20 cellular contexts compared by ENCODE assay signal in the genomic region with DNA sequence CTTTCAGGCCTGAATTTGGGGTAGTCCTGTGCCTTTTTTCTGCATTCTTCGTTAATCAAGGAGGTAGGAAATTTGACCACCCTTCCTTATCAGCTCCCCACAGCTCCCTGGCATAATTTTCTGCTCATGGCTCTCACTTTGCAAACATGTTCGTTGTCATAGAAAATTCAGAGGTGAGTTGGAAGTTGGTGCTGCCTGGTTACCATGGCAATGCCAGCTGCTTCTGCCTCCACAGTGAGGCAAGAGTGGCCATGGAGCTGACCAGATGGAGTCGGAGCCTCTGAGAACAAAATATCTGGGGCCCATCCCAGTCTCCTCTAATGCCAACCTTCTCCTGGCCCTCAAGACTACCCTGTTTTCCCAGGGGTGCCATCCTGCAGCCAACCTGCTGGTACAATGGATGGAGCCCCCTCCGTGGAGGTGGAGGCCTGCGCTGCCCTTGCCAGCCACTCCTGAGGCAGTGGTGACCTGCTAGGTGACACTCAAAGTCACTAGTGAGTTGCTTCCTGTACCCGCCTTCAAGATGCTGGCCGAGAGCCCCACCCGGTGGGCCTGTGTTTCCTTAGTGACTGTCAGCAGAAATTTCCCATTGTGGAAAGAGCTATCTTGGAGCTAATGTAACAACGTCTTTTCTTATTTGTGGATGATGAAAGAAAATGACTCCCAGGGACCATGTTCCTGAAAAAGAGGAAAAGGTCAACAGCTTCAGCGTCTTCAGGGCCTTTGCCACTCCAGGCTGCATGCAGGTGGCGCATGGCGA.
DNase-seq lines count a peak whose midpoint lies in the region; ATAC-seq, FAIRE-seq and TF ChIP-seq lines count a peak whose summit lies in the region.
"Had no signal": no experiment of that assay in that cellular context is flagged by ENCODE, and none has a peak within 500 bp of the region (broad histone marks: within the 10 kb centered on the region; RNA-seq: fewer than 3 reads in every experiment).

No MANE protein-coding gene starts in this region.

- no peak overlapping the region for H2AFZ ChIP-seq in HepG2 (ENCODE audit: low read length)
- no peak overlapping the region for H2AFZ ChIP-seq in SU-DHL-6 (ENCODE audit: low read depth, low read length, severe bottlenecking)

- BruUV-seq in HepG2 (replicated peaks; lab: Mats Ljungman, UMichigan): no TSS peak

- TF ChIP-seq RAD21 in HepG2 (CRISPR knock-in tag; IDR thresholded peaks at IDR 0.05): no peak

- intact Hi-C loops in HepG2 (cut with micrococcal nuclease; ENCODE audit: unreplicated experiment) (no loop called here), right lobe of liver (cut with DNase I) (no loop called here)

- peaks cover 38% of the 10 kb centered on the region for H3F3A ChIP-seq in SU-DHL-6 (ENCODE audit: insufficient read depth)

- DNase-seq in HepG2 (ENCODE audit: low spot score) (no peak), right lobe of liver (no peak), naive B cell (no peak), HFFc6 (no peak), NCI-H226 (no peak), Peyer's patch (no peak)
- DNase-seq: left cardiac atrium; NCI-H1694; PC-3; right cardiac atrium; stimulated activated naive CD4-positive, alpha-beta T cell treated with Interleukin-2 at 50 U/mL for 16 hours; T-helper 9 cell; trophoblast cell had no signal

- H3K27ac ChIP-seq in HepG2 (ENCODE audit: extremely low read length, insufficient read depth, low read length) (no peak overlapping the region), right lobe of liver (no peak overlapping the region), SU-DHL-6 (ENCODE audit: low read depth, low read length) (peak overlapping the region; percentile 97), Peyer's patch (peak overlapping the region in 2 of 4 donors; percentile 4 to 72)
- H3K27ac ChIP-seq: SJSA1 had no signal

- H3K9ac ChIP-seq in HepG2 (ENCODE audit: insufficient read depth, low read depth, low read length) (no peak overlapping the region), SU-DHL-6 (ENCODE audit: low read length) (peak overlapping the region; percentile 52)

- TF ChIP-seq CTCF in HepG2 (CRISPR knock-in tag; IDR thresholded peaks at IDR 0.05): peak; percentile 35
- no peak for TF ChIP-seq CTCF in right lobe of liver (IDR thresholded peaks at IDR 0.05)
- TF ChIP-seq CTCF in SU-DHL-6 (IDR thresholded peaks at IDR 0.05; ENCODE audit: insufficient read depth, low read length, poor library complexity, severe bottlenecking): peak; percentile 49
- TF ChIP-seq CTCF in HFFc6 (IDR thresholded peaks at IDR 0.05): no peak
- TF ChIP-seq CTCF in Peyer's patch (IDR thresholded peaks at IDR 0.05): no peak

- in situ Hi-C loops in HepG2 (cut with HindIII; ENCODE audit: extremely low pct_ligation_motif_present, low pct_unique_long_range_greater_than_20kb): no loop called here

- peak overlapping the region in 7 of 8 donors; percentile 13 to 85 (median 63) for H3K4me3 Mint-ChIP-seq in naive B cell
- H3K4me3 Mint-ChIP-seq in HFFc6: no peak overlapping the region

- H3K9me3 Mint-ChIP-seq in naive B cell: peaks cover 0 to 2% (median 0%) of the 10 kb centered on the region in 7 donors
- H3K9me3 Mint-ChIP-seq in HFFc6: no peaks in the 10 kb centered on the region
- H3K9me3 Mint-ChIP-seq: activated T-helper 2 cell treated with anti-CD3 and anti-CD28 coated beads, Interferon-gamma antibody, Interleukin-2, Interleukin-4, amounts not matched to agents 10 μg/mL and 5 μg/mL and 100 μg/mL, durations not matched to agents 14 hours and 24 hours and 36 hours had no signal

- no peak for FAIRE-seq in HepG2 (lab: Jason Lieb, UNC)
- FAIRE-seq: bronchial epithelial cell, G401.6, HTR-8/SVneo had no signal

- H3K4me1 ChIP-seq in HepG2 (ENCODE audit: insufficient read depth, low read length) (peaks cover 42% of the 10 kb centered on the region), right lobe of liver (peaks cover 0 to 2% (median under 1%) of the 10 kb centered on the region in 4 donors), Peyer's patch (peaks cover 3 to 12% (median 6%) of the 10 kb centered on the region in 4 donors)
- H3K4me1 ChIP-seq: SJSA1 had no signal

- POLR2A ChIA-PET in HepG2 (lab: Yijun Ruan, JAX): no interaction called here

- H3K27me3 Mint-ChIP-seq in naive B cell (no peaks in the 10 kb centered on the region), HFFc6 (ENCODE audit: insufficient read depth) (peaks cover 11% of the 10 kb centered on the region)

- H3K79me2 ChIP-seq in HepG2 (ENCODE audit: insufficient read depth, low read length): no peaks in the 10 kb centered on the region
- no peaks in the 10 kb centered on the region for H3K79me2 ChIP-seq in SU-DHL-6 (ENCODE audit: insufficient read depth, low read length)

- CTCF ChIA-PET in HepG2 (lab: Yijun Ruan, JAX; ENCODE audit: low intra/inter-chr PET ratio, low total read pairs): interaction anchor here (1.0 kb wide), 1 partner anchor 115 kb away, joined by 4 read pairs; no protein-coding TSS in a partner anchor

- no peak for TF ChIP-seq POLR2A in HepG2 (IDR thresholded peaks at IDR 0.05; ENCODE audit: insufficient read depth in 1 of 2, low read depth in 2 of 2, low read length in 2 of 2)
- no peak for TF ChIP-seq POLR2A in right lobe of liver (IDR thresholded peaks at IDR 0.05)
- no peak for TF ChIP-seq POLR2A in Peyer's patch (IDR thresholded peaks at IDR 0.05)

- 77% methylated on average over 10 of the region's 12 CpGs for WGBS in HepG2 (ENCODE audit: low lambda C conversion rate)
- WGBS in right lobe of liver (ENCODE audit: insufficient coverage, low coverage, low lambda C conversion rate, missing lambda C conversion rate): 69% methylated on average over 7 of the region's 12 CpGs

- peak overlapping the region; percentile 90 to 97 (median 96) for H3K27ac Mint-ChIP-seq in naive B cell
- no peak overlapping the region for H3K27ac Mint-ChIP-seq in HFFc6
- H3K27ac Mint-ChIP-seq: activated T-helper 2 cell treated with anti-CD3 and anti-CD28 coated beads, Interferon-gamma antibody, Interleukin-2, Interleukin-4, amounts not matched to agents 10 μg/mL and 5 μg/mL and 100 μg/mL, durations not matched to agents 14 hours and 24 hours and 36 hours had no signal

- TF ChIP-seq EP300 in HepG2 (IDR thresholded peaks at IDR 0.05; ENCODE audit: low read depth in 2 of 2, low read length in 2 of 2) (no peak), HepG2 (CRISPR knock-in tag; IDR thresholded peaks at IDR 0.05; ENCODE audit: borderline replicate concordance) (no peak)

- no peaks in the 10 kb centered on the region for H3K36me3 Mint-ChIP-seq in naive B cell
- no peaks in the 10 kb centered on the region for H3K36me3 Mint-ChIP-seq in HFFc6 (ENCODE audit: low read depth)

- H3K4me2 ChIP-seq in HepG2 (ENCODE audit: low read depth, low read length) (no peak overlapping the region), SU-DHL-6 (ENCODE audit: low read depth, low read length, poor library complexity, severe bottlenecking) (peak overlapping the region; percentile 65)

- no peaks in the 10 kb centered on the region for H3K9me3 ChIP-seq in HepG2 (ENCODE audit: low read length)
- no peaks in the 10 kb centered on the region for H3K9me3 ChIP-seq in right lobe of liver
- no peaks in the 10 kb centered on the region for H3K9me3 ChIP-seq in SU-DHL-6 (ENCODE audit: insufficient read depth, low read length)
- H3K9me3 ChIP-seq in Peyer's patch: no peaks in the 10 kb centered on the region
- H3K9me3 ChIP-seq: SJSA1 had no signal

- no peaks in the 10 kb centered on the region for H3K9me2 ChIP-seq in SU-DHL-6 (replicated peaks; ENCODE audit: insufficient read depth, low read length)

- H3K27me3 ChIP-seq in HepG2 (ENCODE audit: control insufficient read depth in 1 of 2, insufficient read depth in 2 of 2, low read length in 2 of 2) (no peaks in the 10 kb centered on the region), right lobe of liver (no peaks in the 10 kb centered on the region), SU-DHL-6 (ENCODE audit: low read length) (no peaks in the 10 kb centered on the region), Peyer's patch (no peaks in the 10 kb centered on the region)
- H3K27me3 ChIP-seq: SJSA1 had no signal

- peaks cover 50 to 56% (median 55%) of the 10 kb centered on the region in 3 donors for H3K4me1 Mint-ChIP-seq in naive B cell
- H3K4me1 Mint-ChIP-seq in HFFc6 (ENCODE audit: low read depth): no peaks in the 10 kb centered on the region

- H4K20me1 ChIP-seq in HepG2 (ENCODE audit: insufficient read depth, low read length) (no peaks in the 10 kb centered on the region), SU-DHL-6 (ENCODE audit: low read depth, low read length) (no peaks in the 10 kb centered on the region)

- ATAC-seq in HepG2 (no peak), right lobe of liver (no peak), naive B cell (ENCODE audit: low read depth in 2 of 2) (no peak), GM18909 (IDR thresholded peaks at IDR 0.05; ENCODE audit: poor library complexity, unreplicated experiment) (no peak)
- ATAC-seq: left cardiac atrium, PC-3, right cardiac atrium had no signal

- H3K4me3 ChIP-seq in HepG2 (replicated peaks in 1 of 3; ENCODE audit: insufficient read depth in 1 of 3, low read depth in 2 of 3, low read length in 3 of 3) (no peak overlapping the region), right lobe of liver (no peak overlapping the region), SU-DHL-6 (ENCODE audit: insufficient read depth, low read length, poor library complexity, severe bottlenecking) (no peak overlapping the region), Peyer's patch (no peak overlapping the region)
- H3K4me3 ChIP-seq: SJSA1 had no signal

- H3K36me3 ChIP-seq in HepG2 (replicated peaks in 1 of 2; ENCODE audit: control insufficient read depth in 1 of 2, insufficient read depth in 2 of 2, low read length in 2 of 2) (no peaks in the 10 kb centered on the region), right lobe of liver (no peaks in the 10 kb centered on the region), SU-DHL-6 (ENCODE audit: low read length) (no peaks in the 10 kb centered on the region), Peyer's patch (no peaks in the 10 kb centered on the region)
- H3K36me3 ChIP-seq: SJSA1 had no signal

TF ChIP-seq in HepG2, 621 proteins besides CTCF, POLR2A, EP300 and RAD21 (continues in another document):
- TF ChIP-seq CBFB (CRISPR knock-in tag; IDR thresholded peaks at IDR 0.05): no peak
- no peak for TF ChIP-seq ZNF431 (CRISPR knock-in tag; IDR thresholded peaks at IDR 0.05; ENCODE audit: borderline replicate concordance, low read depth)
- TF ChIP-seq, protein P1, sequence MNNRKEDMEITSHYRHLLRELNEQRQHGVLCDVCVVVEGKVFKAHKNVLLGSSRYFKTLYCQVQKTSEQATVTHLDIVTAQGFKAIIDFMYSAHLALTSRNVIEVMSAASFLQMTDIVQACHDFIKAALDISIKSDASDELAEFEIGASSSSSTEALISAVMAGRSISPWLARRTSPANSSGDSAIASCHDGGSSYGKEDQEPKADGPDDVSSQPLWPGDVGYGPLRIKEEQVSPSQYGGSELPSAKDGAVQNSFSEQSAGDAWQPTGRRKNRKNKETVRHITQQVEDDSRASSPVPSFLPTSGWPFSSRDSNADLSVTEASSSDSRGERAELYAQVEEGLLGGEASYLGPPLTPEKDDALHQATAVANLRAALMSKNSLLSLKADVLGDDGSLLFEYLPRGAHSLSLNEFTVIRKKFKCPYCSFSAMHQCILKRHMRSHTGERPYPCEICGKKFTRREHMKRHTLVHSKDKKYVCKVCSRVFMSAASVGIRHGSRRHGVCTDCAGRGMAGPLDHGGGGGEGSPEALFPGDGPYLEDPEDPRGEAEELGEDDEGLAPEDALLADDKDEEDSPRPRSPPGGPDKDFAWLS (CRISPR knock-in tag; IDR thresholded peaks at IDR 0.05; ENCODE audit: borderline replicate concordance): no peak
- peak; percentile 57 for TF ChIP-seq STAG1 (CRISPR knock-in tag; IDR thresholded peaks at IDR 0.05)

Comparison
In these comparisons a context has a peak if more than half of its experiments do, and no peak if none do; other contexts are left out.
1. CTCF ChIP-seq: peak in HepG2 (single experiment) and SU-DHL-6 (single experiment); none in right lobe of liver (0 of 4), HFFc6 (single experiment) and Peyer's patch (0 of 6).